20 cellular contexts compared by ENCODE assay signal in the genomic region with DNA sequence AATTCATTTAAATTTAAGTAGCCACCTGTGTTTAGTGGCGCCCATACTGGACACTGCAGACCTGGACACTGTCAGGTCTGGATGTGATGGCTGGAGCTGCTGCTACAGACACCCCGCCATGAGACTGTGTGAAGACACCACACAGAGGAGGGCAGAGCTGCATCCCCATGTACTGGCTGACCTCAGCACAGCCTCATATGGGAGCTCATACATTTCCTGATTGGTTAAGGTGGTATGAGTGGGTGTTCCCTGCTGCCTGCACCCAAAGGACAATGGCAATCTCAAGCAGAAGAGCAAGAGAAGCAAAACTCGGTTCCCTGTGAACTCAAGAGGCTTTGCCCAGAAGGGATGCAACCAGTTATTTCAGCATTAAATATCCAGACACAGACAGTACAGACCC. TPM values are rescaled to one million over a fixed set of nuclear protein-coding genes. Genes with fewer than 3 reads are reported as not detected.
DNase-seq lines count a peak whose midpoint lies in the region; ATAC-seq and TF ChIP-seq lines count a peak whose summit lies in the region.
"Had no signal": no experiment of that assay in that cellular context is flagged by ENCODE, and none has a peak within 500 bp of the region (broad histone marks: within the 10 kb centered on the region; RNA-seq: fewer than 3 reads in every experiment).

No MANE protein-coding gene starts in this region.

- H3K27me3 ChIP-seq in adrenal gland = no peaks in the 10 kb centered on the region
- no peaks in the 10 kb centered on the region for H3K27me3 ChIP-seq in vagina
- H3K27me3 ChIP-seq: brain microvascular endothelial cell had no signal

- DNase-seq in activated CD8-positive, alpha-beta T cell treated with anti-CD3 and anti-CD28 coated beads for 36 hours = no peak
- no peak for DNase-seq in activated CD8-positive, alpha-beta T cell treated with anti-CD3 and anti-CD28 coated beads, Interleukin-2, amount 10 ng/mL, durations not matched to agents 7 days and 5 days
- DNase-seq in adrenal gland (no peak), left colon (no peak), vagina (ENCODE audit: extremely low spot score in 2 of 2) (no peak), H4 (ENCODE audit: low spot score) (no peak), NOMO-1 treated with DMSO at 0.1 percent for 48 hours (lab: John Stamatoyannopoulos, UW; ENCODE audit: unreplicated experiment) (no peak)
- DNase-seq: activated CD4-positive, alpha-beta T cell treated with anti-CD3 and anti-CD28 coated beads, Interleukin-2, amount 50 U/mL, for 1 hour; activated CD8-positive, alpha-beta memory T cell treated with anti-CD3 and anti-CD28 coated beads, Interleukin-2, amount 50 U/mL, for 48 hours; brain microvascular endothelial cell; CD8-positive, alpha-beta memory T cell; GDM1; head of caudate nucleus; MV-4-11; SK-N-SH had no signal

- H3K36me3 Mint-ChIP-seq in activated CD8-positive, alpha-beta T cell treated with anti-CD3 and anti-CD28 coated beads for 36 hours (ENCODE audit: low read depth) = no peaks in the 10 kb centered on the region
- H3K36me3 Mint-ChIP-seq in activated CD8-positive, alpha-beta T cell treated with anti-CD3 and anti-CD28 coated beads, Interleukin-2, amount 10 ng/mL, durations not matched to agents 7 days and 5 days (ENCODE audit: low read depth) = no peaks in the 10 kb centered on the region

- H3K4me1 ChIP-seq in adrenal gland (replicated peaks in 1 of 2) (peaks cover 48 to 50% of the 10 kb centered on the region in 2 donors), vagina (peaks cover 82% of the 10 kb centered on the region)

- no peaks in the 10 kb centered on the region for H3K9me3 Mint-ChIP-seq in activated CD8-positive, alpha-beta T cell treated with anti-CD3 and anti-CD28 coated beads for 36 hours
- no peaks in the 10 kb centered on the region for H3K9me3 Mint-ChIP-seq in activated CD8-positive, alpha-beta T cell treated with anti-CD3 and anti-CD28 coated beads, Interleukin-2, amount 10 ng/mL, durations not matched to agents 7 days and 5 days (ENCODE audit: insufficient read depth)
- H3K9me3 Mint-ChIP-seq: CD8-positive, alpha-beta memory T cell; neural crest cell; T-helper 2 cell treated with Interferon-gamma antibody and Interleukin-4, amounts not matched to agents 5 μg/mL and 100 μg/mL, for 36 hours had no signal

- no peak overlapping the region for H3K27ac Mint-ChIP-seq in activated CD8-positive, alpha-beta T cell treated with anti-CD3 and anti-CD28 coated beads for 36 hours
- H3K27ac Mint-ChIP-seq in activated CD8-positive, alpha-beta T cell treated with anti-CD3 and anti-CD28 coated beads, Interleukin-2, amount 10 ng/mL, durations not matched to agents 7 days and 5 days = no peak overlapping the region
- H3K27ac Mint-ChIP-seq: T-helper 2 cell treated with Interferon-gamma antibody and Interleukin-4, amounts not matched to agents 5 μg/mL and 100 μg/mL, for 36 hours had no signal

- TF ChIP-seq CTCF in activated CD8-positive, alpha-beta T cell treated with anti-CD3 and anti-CD28 coated beads for 36 hours (IDR thresholded peaks at IDR 0.05) = no peak
- no peak for TF ChIP-seq CTCF in adrenal gland (IDR thresholded peaks at IDR 0.05)
- TF ChIP-seq CTCF in vagina (IDR thresholded peaks at IDR 0.05) = no peak

- no peak overlapping the region for H3K4me3 Mint-ChIP-seq in activated CD8-positive, alpha-beta T cell treated with anti-CD3 and anti-CD28 coated beads for 36 hours
- no peak overlapping the region for H3K4me3 Mint-ChIP-seq in activated CD8-positive, alpha-beta T cell treated with anti-CD3 and anti-CD28 coated beads, Interleukin-2, amount 10 ng/mL, durations not matched to agents 7 days and 5 days
- H3K4me3 Mint-ChIP-seq: CD8-positive, alpha-beta memory T cell; neural crest cell; T-helper 2 cell treated with Interferon-gamma antibody and Interleukin-4, amounts not matched to agents 5 μg/mL and 100 μg/mL, for 36 hours had no signal

- no peak for TF ChIP-seq POLR2A in adrenal gland (IDR thresholded peaks at IDR 0.05)
- TF ChIP-seq POLR2A in vagina (IDR thresholded peaks at IDR 0.05) = no peak

- 86 to 94% (median 89%) methylated on average over 3 of the region's 3 CpGs for WGBS in adrenal gland, 4 donors

- no peaks in the 10 kb centered on the region for H3K4me1 Mint-ChIP-seq in activated CD8-positive, alpha-beta T cell treated with anti-CD3 and anti-CD28 coated beads for 36 hours (ENCODE audit: low read depth)
- H3K4me1 Mint-ChIP-seq in activated CD8-positive, alpha-beta T cell treated with anti-CD3 and anti-CD28 coated beads, Interleukin-2, amount 10 ng/mL, durations not matched to agents 7 days and 5 days (ENCODE audit: low read depth) = peaks cover 2% of the 10 kb centered on the region

- peak; percentile 45 for ATAC-seq in activated CD8-positive, alpha-beta T cell treated with anti-CD3 and anti-CD28 coated beads for 36 hours
- ATAC-seq in activated CD8-positive, alpha-beta T cell treated with anti-CD3 and anti-CD28 coated beads, Interleukin-2, amount 10 ng/mL, durations not matched to agents 7 days and 5 days = no peak
- ATAC-seq in left colon = peak; percentile 26
- ATAC-seq in GM19455 (IDR thresholded peaks at IDR 0.05; ENCODE audit: unreplicated experiment) = no peak
- ATAC-seq: left lobe of liver had no signal

- H3K27ac ChIP-seq in adrenal gland (peak overlapping the region in 3 of 5 donors; percentile 78 to 97 (median 96)), vagina (peak overlapping the region; percentile 59)
- H3K27ac ChIP-seq: brain microvascular endothelial cell, KMS-11 had no signal

- no peaks in the 10 kb centered on the region for H3K9me3 ChIP-seq in adrenal gland (replicated peaks in 1 of 3)
- H3K9me3 ChIP-seq in vagina = no peaks in the 10 kb centered on the region
- H3K9me3 ChIP-seq: SK-N-SH had no signal

- POLR2A ChIA-PET in activated CD8-positive, alpha-beta T cell treated with anti-CD3 and anti-CD28 coated beads for 36 hours (lab: Charles Lee) = no interaction called here
- POLR2A ChIA-PET in activated CD8-positive, alpha-beta T cell treated with anti-CD3 and anti-CD28 coated beads, Interleukin-2, amount 10 ng/mL, durations not matched to agents 7 days and 5 days (lab: Charles Lee) = no interaction called here

- CTCF ChIA-PET in activated CD8-positive, alpha-beta T cell treated with anti-CD3 and anti-CD28 coated beads for 36 hours (lab: Charles Lee) = no interaction called here
- CTCF ChIA-PET in activated CD8-positive, alpha-beta T cell treated with anti-CD3 and anti-CD28 coated beads, Interleukin-2, amount 10 ng/mL, durations not matched to agents 7 days and 5 days (lab: Charles Lee) = no interaction called here

- peaks cover 0 to 29% of the 10 kb centered on the region in 2 donors for H3K36me3 ChIP-seq in adrenal gland (replicated peaks in 1 of 2)
- H3K36me3 ChIP-seq in vagina = no peaks in the 10 kb centered on the region

- intact Hi-C loops in activated CD8-positive, alpha-beta T cell treated with anti-CD3 and anti-CD28 coated beads for 36 hours (cut with micrococcal nuclease) = no loop called here
- intact Hi-C loops in adrenal gland (cut with DNase I) = no loop called here
- intact Hi-C loops in left colon (cut with DNase I, micrococcal nuclease) = no loop called here
- intact Hi-C loops in vagina (cut with DNase I) = no loop called here

- H3K4me3 ChIP-seq in adrenal gland = no peak overlapping the region
- no peak overlapping the region for H3K4me3 ChIP-seq in vagina

- H3K27me3 Mint-ChIP-seq in activated CD8-positive, alpha-beta T cell treated with anti-CD3 and anti-CD28 coated beads for 36 hours = no peaks in the 10 kb centered on the region
- H3K27me3 Mint-ChIP-seq in activated CD8-positive, alpha-beta T cell treated with anti-CD3 and anti-CD28 coated beads, Interleukin-2, amount 10 ng/mL, durations not matched to agents 7 days and 5 days (ENCODE audit: low read depth) = no peaks in the 10 kb centered on the region
- H3K27me3 Mint-ChIP-seq: CD8-positive, alpha-beta memory T cell had no signal

RNA-seq across cellular contexts. Expression of a gene that starts 60.0 kb away (rescaled TPM):
- 1 to 10 TPM; 2.7 to 4.8 TPM for total RNA-seq in activated CD8-positive, alpha-beta T cell treated with anti-CD3 and anti-CD28 coated beads for 36 hours
- total RNA-seq in activated CD8-positive, alpha-beta T cell treated with anti-CD3 and anti-CD28 coated beads, Interleukin-2, amount 10 ng/mL, durations not matched to agents 7 days and 5 days = 1 to 10 TPM; 3.2 to 3.5 TPM
- total RNA-seq in adrenal gland = 100 to 1,000 TPM in 6 of 8 donors, 10 to 100 TPM in 2; 81.8 to 175 (median 125) TPM
- polyA plus RNA-seq in adrenal gland = 10 to 100 TPM; 39.6 to 94.4 (median 88.6) TPM
- 10 to 100 TPM; 26.0 to 36.7 TPM for total RNA-seq in left colon
- total RNA-seq in vagina = 57.5 TPM
- 14.0 and 16.8 TPM in 2 replicates for total RNA-seq in H4 (2014; rRNA removed; shearing (Covaris generic))

Comparison
In these comparisons a context has a peak if more than half of its experiments do, and no peak if none do; other contexts are left out.
1. ATAC-seq: peak in activated CD8-positive, alpha-beta T cell treated with anti-CD3 and anti-CD28 coated beads for 36 hours (single experiment) and left colon (single experiment); none in activated CD8-positive, alpha-beta T cell treated with anti-CD3 and anti-CD28 coated beads, Interleukin-2, amount 10 ng/mL, durations not matched to agents 7 days and 5 days (single experiment) and GM19455 (single experiment).